8 cellular contexts compared by ENCODE assay signal in the genomic region with DNA sequence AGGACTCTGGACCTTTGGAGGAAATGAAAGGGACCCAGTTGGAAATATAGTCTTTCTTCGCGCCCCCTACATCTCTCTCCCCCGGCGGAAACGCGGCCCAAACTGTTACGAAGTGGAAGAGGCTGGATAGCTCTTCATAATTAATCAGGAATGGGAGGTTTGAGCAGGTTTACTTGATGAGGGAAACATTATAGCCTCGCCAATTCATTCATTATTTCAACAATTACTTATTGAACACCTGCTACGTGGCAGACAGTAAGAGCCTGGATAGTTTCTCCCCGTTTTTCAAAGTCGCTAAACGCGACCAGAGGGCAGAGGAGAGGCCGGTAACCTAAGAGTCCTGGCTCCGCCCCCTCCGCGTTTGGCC. TPM values are rescaled to one million over a fixed set of nuclear protein-coding genes. Genes with fewer than 3 reads are reported as not detected.
DNase-seq lines count a peak whose midpoint lies in the region; ATAC-seq lines count a peak whose summit lies in the region.

No MANE protein-coding gene starts in this region.

- ATAC-seq in GM18867 (IDR thresholded peaks at IDR 0.05; ENCODE audit: unreplicated experiment): peak; percentile 39
- ATAC-seq in HG02885 (IDR thresholded peaks at IDR 0.05; ENCODE audit: poor library complexity, unreplicated experiment): peak; percentile 56
- ATAC-seq in activated CD8-positive, alpha-beta T cell treated with anti-CD3 and anti-CD28 coated beads, Interleukin-2, amount 10 ng/mL, durations not matched to agents 7 days and 5 days: peak; percentile 68

- peak overlapping the region; percentile 93 for H3K27ac Mint-ChIP-seq in activated CD8-positive, alpha-beta T cell treated with anti-CD3 and anti-CD28 coated beads, Interleukin-2, amount 10 ng/mL, durations not matched to agents 7 days and 5 days

- no peak overlapping the region for H3K27ac ChIP-seq in iPS DF 6.9 (ENCODE audit: low read length)

- WGBS in iPS DF 6.9 (ENCODE audit: insufficient coverage, insufficient read length): no CpG with 5 or more reads among the region's 17 CpGs

- CTCF ChIA-PET in activated CD8-positive, alpha-beta T cell treated with anti-CD3 and anti-CD28 coated beads, Interleukin-2, amount 10 ng/mL, durations not matched to agents 7 days and 5 days (lab: Charles Lee): interaction anchor here (1.2 to 4.8 kb wide), 9 partner anchors 11 to 190 kb away, joined by 4 to 52 read pairs (median 8); partner anchors contain the start of genes CUEDC2 and NFKB2

- DNase-seq in activated CD8-positive, alpha-beta T cell treated with anti-CD3 and anti-CD28 coated beads, Interleukin-2, amount 10 ng/mL, durations not matched to agents 7 days and 5 days: no peak
- DNase-seq in iPS DF 6.9 (ENCODE audit: low read depth, low spot score) (no peak), NCI-H345 treated with DMSO at 0.1 percent for 48 hours (lab: John Stamatoyannopoulos, UW; ENCODE audit: unreplicated experiment) (no peak), DMS 273 (lab: John Stamatoyannopoulos, UW; ENCODE audit: unreplicated experiment) (no peak), DMS153 (lab: John Stamatoyannopoulos, UW) (no peak)
- peak; percentile 40 to 65 for DNase-seq in stimulated activated CD8-positive, alpha-beta memory T cell treated with anti-CD3 and anti-CD28 coated beads, Interleukin-7, amount 100 ng/mL, for 4 hours (ENCODE audit: low read depth in 2 of 2)

- H3K27me3 Mint-ChIP-seq in activated CD8-positive, alpha-beta T cell treated with anti-CD3 and anti-CD28 coated beads, Interleukin-2, amount 10 ng/mL, durations not matched to agents 7 days and 5 days (ENCODE audit: low read depth): peaks cover 14% of the 10 kb centered on the region

- peaks cover 42% of the 10 kb centered on the region for H3K4me1 Mint-ChIP-seq in activated CD8-positive, alpha-beta T cell treated with anti-CD3 and anti-CD28 coated beads, Interleukin-2, amount 10 ng/mL, durations not matched to agents 7 days and 5 days (ENCODE audit: low read depth)

- H3K9me3 Mint-ChIP-seq in activated CD8-positive, alpha-beta T cell treated with anti-CD3 and anti-CD28 coated beads, Interleukin-2, amount 10 ng/mL, durations not matched to agents 7 days and 5 days (ENCODE audit: insufficient read depth): no peaks in the 10 kb centered on the region

- POLR2A ChIA-PET in activated CD8-positive, alpha-beta T cell treated with anti-CD3 and anti-CD28 coated beads, Interleukin-2, amount 10 ng/mL, durations not matched to agents 7 days and 5 days (lab: Charles Lee): interaction anchor here (0.7 to 5.6 kb wide), 10 partner anchors 8 to 175 kb away, joined by 3 to 75 read pairs (median 6); partner anchors contain the start of genes C10orf95, CUEDC2, GBF1 and NFKB2

- H3K27me3 ChIP-seq in iPS DF 6.9 (ENCODE audit: control insufficient read depth, insufficient read depth, low read length): no peaks in the 10 kb centered on the region

- peaks cover 7% of the 10 kb centered on the region for H3K4me1 ChIP-seq in iPS DF 6.9 (ENCODE audit: control insufficient read depth, insufficient read depth, low read length)

- peaks cover 15% of the 10 kb centered on the region for H3K36me3 Mint-ChIP-seq in activated CD8-positive, alpha-beta T cell treated with anti-CD3 and anti-CD28 coated beads, Interleukin-2, amount 10 ng/mL, durations not matched to agents 7 days and 5 days (ENCODE audit: low read depth)

- H3K4me3 ChIP-seq in iPS DF 6.9 (ENCODE audit: low read length): peak overlapping the region; percentile 90; the same call in 1 of the 2 replicates

- no peaks in the 10 kb centered on the region for H3K9me3 ChIP-seq in iPS DF 6.9 (ENCODE audit: control insufficient read depth, insufficient read depth, low read length)

- H3K36me3 ChIP-seq in iPS DF 6.9 (ENCODE audit: control insufficient read depth, insufficient read depth, low read length): peaks cover 5% of the 10 kb centered on the region

- peak overlapping the region; percentile 94 for H3K4me3 Mint-ChIP-seq in activated CD8-positive, alpha-beta T cell treated with anti-CD3 and anti-CD28 coated beads, Interleukin-2, amount 10 ng/mL, durations not matched to agents 7 days and 5 days

RNA-seq across cellular contexts. Expression of gene FBXL15, which starts 0.2 kb away (rescaled TPM):
- total RNA-seq in activated CD8-positive, alpha-beta T cell treated with anti-CD3 and anti-CD28 coated beads, Interleukin-2, amount 10 ng/mL, durations not matched to agents 7 days and 5 days: 10 to 100 TPM; 12.7 to 13.8 TPM

RNA-seq across cellular contexts. Expression of gene PSD, which starts 1.8 kb away (rescaled TPM):
- 1 to 10 TPM in 1 of 2 experiments, under 1 TPM in 1; 0.92 to 1.6 TPM for total RNA-seq in activated CD8-positive, alpha-beta T cell treated with anti-CD3 and anti-CD28 coated beads, Interleukin-2, amount 10 ng/mL, durations not matched to agents 7 days and 5 days

RNA-seq across cellular contexts. Expression of gene CUEDC2, which starts 11.9 kb away (rescaled TPM):
- total RNA-seq in activated CD8-positive, alpha-beta T cell treated with anti-CD3 and anti-CD28 coated beads, Interleukin-2, amount 10 ng/mL, durations not matched to agents 7 days and 5 days: 10 to 100 TPM; 71.7 to 77.6 TPM

RNA-seq across cellular contexts. Expression of gene NFKB2, which starts 24.9 kb away (rescaled TPM):
- total RNA-seq in activated CD8-positive, alpha-beta T cell treated with anti-CD3 and anti-CD28 coated beads, Interleukin-2, amount 10 ng/mL, durations not matched to agents 7 days and 5 days: 10 to 100 TPM; 52.7 to 56.6 TPM

RNA-seq across cellular contexts. Expression of gene C10orf95, which starts 30.9 kb away (rescaled TPM):
- total RNA-seq in activated CD8-positive, alpha-beta T cell treated with anti-CD3 and anti-CD28 coated beads, Interleukin-2, amount 10 ng/mL, durations not matched to agents 7 days and 5 days: under 1 TPM in 1 of 2 experiments, not detected in 1; 0.32 TPM

Comparison
In these comparisons a context has a peak if more than half of its experiments do, and no peak if none do; other contexts are left out.
1. DNase-seq: peak in stimulated activated CD8-positive, alpha-beta memory T cell treated with anti-CD3 and anti-CD28 coated beads, Interleukin-7, amount 100 ng/mL, for 4 hours (2 of 2); none in activated CD8-positive, alpha-beta T cell treated with anti-CD3 and anti-CD28 coated beads, Interleukin-2, amount 10 ng/mL, durations not matched to agents 7 days and 5 days (single experiment), iPS DF 6.9 (single experiment), NCI-H345 treated with DMSO at 0.1 percent for 48 hours (single experiment), DMS 273 (single experiment) and DMS153 (single experiment).
2. Peak in every context shown above with its lines, with median percentiles within 50 percentile points of each other: ATAC-seq.